In genomic region chr19:38729653-38730469, GRCh38 we compare ENCODE assay signal across 1 cellular context.
A peak's percentile ranks its signal among the peaks of the same experiment; 100 is the strongest.
TF ChIP-seq lines count a peak whose summit lies in the region.

No MANE protein-coding gene starts in this region.

TF ChIP-seq in HepG2, 621 proteins besides CTCF, POLR2A, EP300 and RAD21 (continues in another document):
- TF ChIP-seq RARG (CRISPR knock-in tag; IDR thresholded peaks at IDR 0.05; ENCODE audit: low read depth): no peak
- TF ChIP-seq ZNF207 (IDR thresholded peaks at IDR 0.05; ENCODE audit: borderline replicate concordance): no peak
- peak; percentile 35; the same call in 1 of the 2 replicates for TF ChIP-seq FOSL2 (CRISPR knock-in tag; IDR thresholded peaks at IDR 0.05)
- TF ChIP-seq PHF20 (CRISPR knock-in tag; IDR thresholded peaks at IDR 0.05): no peak
- peak; percentile 47 for TF ChIP-seq TEAD3 (CRISPR knock-in tag; optimal IDR thresholded peaks at IDR 0.05; ENCODE audit: borderline replicate concordance)
- no peak for TF ChIP-seq LCORL (IDR thresholded peaks at IDR 0.05)
- peak; percentile 72 for TF ChIP-seq LCORL (CRISPR knock-in tag; IDR thresholded peaks at IDR 0.05)
- no peak for TF ChIP-seq ZMAT5 (CRISPR knock-in tag; IDR thresholded peaks at IDR 0.05; ENCODE audit: borderline replicate concordance, low read depth)
- TF ChIP-seq ZNF746 (CRISPR knock-in tag; IDR thresholded peaks at IDR 0.05): no peak
- no peak for TF ChIP-seq ZNF335 (CRISPR knock-in tag; IDR thresholded peaks at IDR 0.05)
- TF ChIP-seq, protein P1, sequence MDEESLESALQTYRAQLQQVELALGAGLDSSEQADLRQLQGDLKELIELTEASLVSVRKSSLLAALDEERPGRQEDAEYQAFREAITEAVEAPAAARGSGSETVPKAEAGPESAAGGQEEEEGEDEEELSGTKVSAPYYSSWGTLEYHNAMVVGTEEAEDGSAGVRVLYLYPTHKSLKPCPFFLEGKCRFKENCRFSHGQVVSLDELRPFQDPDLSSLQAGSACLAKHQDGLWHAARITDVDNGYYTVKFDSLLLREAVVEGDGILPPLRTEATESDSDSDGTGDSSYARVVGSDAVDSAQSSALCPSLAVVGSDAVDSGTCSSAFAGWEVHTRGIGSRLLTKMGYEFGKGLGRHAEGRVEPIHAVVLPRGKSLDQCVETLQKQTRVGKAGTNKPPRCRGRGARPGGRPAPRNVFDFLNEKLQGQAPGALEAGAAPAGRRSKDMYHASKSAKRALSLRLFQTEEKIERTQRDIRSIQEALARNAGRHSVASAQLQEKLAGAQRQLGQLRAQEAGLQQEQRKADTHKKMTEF (CRISPR knock-in tag; IDR thresholded peaks at IDR 0.05): no peak
- no peak for TF ChIP-seq ZNF724P (CRISPR knock-in tag; IDR thresholded peaks at IDR 0.05; ENCODE audit: borderline replicate concordance)
- TF ChIP-seq, protein P2, sequence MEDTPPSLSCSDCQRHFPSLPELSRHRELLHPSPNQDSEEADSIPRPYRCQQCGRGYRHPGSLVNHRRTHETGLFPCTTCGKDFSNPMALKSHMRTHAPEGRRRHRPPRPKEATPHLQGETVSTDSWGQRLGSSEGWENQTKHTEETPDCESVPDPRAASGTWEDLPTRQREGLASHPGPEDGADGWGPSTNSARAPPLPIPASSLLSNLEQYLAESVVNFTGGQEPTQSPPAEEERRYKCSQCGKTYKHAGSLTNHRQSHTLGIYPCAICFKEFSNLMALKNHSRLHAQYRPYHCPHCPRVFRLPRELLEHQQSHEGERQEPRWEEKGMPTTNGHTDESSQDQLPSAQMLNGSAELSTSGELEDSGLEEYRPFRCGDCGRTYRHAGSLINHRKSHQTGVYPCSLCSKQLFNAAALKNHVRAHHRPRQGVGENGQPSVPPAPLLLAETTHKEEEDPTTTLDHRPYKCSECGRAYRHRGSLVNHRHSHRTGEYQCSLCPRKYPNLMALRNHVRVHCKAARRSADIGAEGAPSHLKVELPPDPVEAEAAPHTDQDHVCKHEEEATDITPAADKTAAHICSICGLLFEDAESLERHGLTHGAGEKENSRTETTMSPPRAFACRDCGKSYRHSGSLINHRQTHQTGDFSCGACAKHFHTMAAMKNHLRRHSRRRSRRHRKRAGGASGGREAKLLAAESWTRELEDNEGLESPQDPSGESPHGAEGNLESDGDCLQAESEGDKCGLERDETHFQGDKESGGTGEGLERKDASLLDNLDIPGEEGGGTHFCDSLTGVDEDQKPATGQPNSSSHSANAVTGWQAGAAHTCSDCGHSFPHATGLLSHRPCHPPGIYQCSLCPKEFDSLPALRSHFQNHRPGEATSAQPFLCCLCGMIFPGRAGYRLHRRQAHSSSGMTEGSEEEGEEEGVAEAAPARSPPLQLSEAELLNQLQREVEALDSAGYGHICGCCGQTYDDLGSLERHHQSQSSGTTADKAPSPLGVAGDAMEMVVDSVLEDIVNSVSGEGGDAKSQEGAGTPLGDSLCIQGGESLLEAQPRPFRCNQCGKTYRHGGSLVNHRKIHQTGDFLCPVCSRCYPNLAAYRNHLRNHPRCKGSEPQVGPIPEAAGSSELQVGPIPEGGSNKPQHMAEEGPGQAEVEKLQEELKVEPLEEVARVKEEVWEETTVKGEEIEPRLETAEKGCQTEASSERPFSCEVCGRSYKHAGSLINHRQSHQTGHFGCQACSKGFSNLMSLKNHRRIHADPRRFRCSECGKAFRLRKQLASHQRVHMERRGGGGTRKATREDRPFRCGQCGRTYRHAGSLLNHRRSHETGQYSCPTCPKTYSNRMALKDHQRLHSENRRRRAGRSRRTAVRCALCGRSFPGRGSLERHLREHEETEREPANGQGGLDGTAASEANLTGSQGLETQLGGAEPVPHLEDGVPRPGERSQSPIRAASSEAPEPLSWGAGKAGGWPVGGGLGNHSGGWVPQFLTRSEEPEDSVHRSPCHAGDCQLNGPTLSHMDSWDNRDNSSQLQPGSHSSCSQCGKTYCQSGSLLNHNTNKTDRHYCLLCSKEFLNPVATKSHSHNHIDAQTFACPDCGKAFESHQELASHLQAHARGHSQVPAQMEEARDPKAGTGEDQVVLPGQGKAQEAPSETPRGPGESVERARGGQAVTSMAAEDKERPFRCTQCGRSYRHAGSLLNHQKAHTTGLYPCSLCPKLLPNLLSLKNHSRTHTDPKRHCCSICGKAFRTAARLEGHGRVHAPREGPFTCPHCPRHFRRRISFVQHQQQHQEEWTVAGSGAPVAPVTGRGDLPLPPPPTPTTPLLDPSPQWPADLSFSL (CRISPR knock-in tag; IDR thresholded peaks at IDR 0.05): no peak
- TF ChIP-seq ZC3H4 (CRISPR knock-in tag; IDR thresholded peaks at IDR 0.05; ENCODE audit: borderline replicate concordance): no peak
- peak; percentile 61 for TF ChIP-seq XRCC5 (optimal IDR thresholded peaks at IDR 0.05; ENCODE audit: low read length)
- no peak for TF ChIP-seq ZBTB42 (CRISPR knock-in tag; IDR thresholded peaks at IDR 0.05)
- TF ChIP-seq, protein P3, sequence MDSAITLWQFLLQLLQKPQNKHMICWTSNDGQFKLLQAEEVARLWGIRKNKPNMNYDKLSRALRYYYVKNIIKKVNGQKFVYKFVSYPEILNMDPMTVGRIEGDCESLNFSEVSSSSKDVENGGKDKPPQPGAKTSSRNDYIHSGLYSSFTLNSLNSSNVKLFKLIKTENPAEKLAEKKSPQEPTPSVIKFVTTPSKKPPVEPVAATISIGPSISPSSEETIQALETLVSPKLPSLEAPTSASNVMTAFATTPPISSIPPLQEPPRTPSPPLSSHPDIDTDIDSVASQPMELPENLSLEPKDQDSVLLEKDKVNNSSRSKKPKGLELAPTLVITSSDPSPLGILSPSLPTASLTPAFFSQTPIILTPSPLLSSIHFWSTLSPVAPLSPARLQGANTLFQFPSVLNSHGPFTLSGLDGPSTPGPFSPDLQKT (CRISPR knock-in tag; IDR thresholded peaks at IDR 0.05; ENCODE audit: borderline replicate concordance): no peak
- no peak for TF ChIP-seq NCOA5 (CRISPR knock-in tag; IDR thresholded peaks at IDR 0.05)
- no peak for TF ChIP-seq SRSF4 (IDR thresholded peaks at IDR 0.05; ENCODE audit: low read depth, low read length, poor library complexity, severe bottlenecking)
- TF ChIP-seq, protein P4, sequence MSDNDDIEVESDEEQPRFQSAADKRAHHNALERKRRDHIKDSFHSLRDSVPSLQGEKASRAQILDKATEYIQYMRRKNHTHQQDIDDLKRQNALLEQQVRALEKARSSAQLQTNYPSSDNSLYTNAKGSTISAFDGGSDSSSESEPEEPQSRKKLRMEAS (IDR thresholded peaks at IDR 0.05): peak; percentile 42; the same call in 1 of the 2 replicates
- TF ChIP-seq HNF1A (IDR thresholded peaks at IDR 0.05; ENCODE audit: low read depth): no peak
- TF ChIP-seq HNF1A (CRISPR knock-in tag; IDR thresholded peaks at IDR 0.05; ENCODE audit: borderline replicate concordance): no peak
- no peak for TF ChIP-seq DNMT1 (CRISPR knock-in tag; IDR thresholded peaks at IDR 0.05)
- no peak for TF ChIP-seq FOXK1 (CRISPR knock-in tag; IDR thresholded peaks at IDR 0.05; ENCODE audit: borderline replicate concordance, low read depth)
- no peak for TF ChIP-seq ADNP (CRISPR knock-in tag; IDR thresholded peaks at IDR 0.05)
- TF ChIP-seq, protein P5, sequence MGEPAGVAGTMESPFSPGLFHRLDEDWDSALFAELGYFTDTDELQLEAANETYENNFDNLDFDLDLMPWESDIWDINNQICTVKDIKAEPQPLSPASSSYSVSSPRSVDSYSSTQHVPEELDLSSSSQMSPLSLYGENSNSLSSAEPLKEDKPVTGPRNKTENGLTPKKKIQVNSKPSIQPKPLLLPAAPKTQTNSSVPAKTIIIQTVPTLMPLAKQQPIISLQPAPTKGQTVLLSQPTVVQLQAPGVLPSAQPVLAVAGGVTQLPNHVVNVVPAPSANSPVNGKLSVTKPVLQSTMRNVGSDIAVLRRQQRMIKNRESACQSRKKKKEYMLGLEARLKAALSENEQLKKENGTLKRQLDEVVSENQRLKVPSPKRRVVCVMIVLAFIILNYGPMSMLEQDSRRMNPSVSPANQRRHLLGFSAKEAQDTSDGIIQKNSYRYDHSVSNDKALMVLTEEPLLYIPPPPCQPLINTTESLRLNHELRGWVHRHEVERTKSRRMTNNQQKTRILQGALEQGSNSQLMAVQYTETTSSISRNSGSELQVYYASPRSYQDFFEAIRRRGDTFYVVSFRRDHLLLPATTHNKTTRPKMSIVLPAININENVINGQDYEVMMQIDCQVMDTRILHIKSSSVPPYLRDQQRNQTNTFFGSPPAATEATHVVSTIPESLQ (CRISPR knock-in tag; conservative IDR thresholded peaks at IDR 0.05): no peak
- TF ChIP-seq SRSF1 (optimal IDR thresholded peaks at IDR 0.05; ENCODE audit: low read depth, low read length): no peak
- TF ChIP-seq SKI (IDR thresholded peaks at IDR 0.05; ENCODE audit: partially characterized antibody): no peak
- TF ChIP-seq ZNF253 (CRISPR knock-in tag; IDR thresholded peaks at IDR 0.05; ENCODE audit: borderline replicate concordance): no peak
- no peak for TF ChIP-seq ZFP36 (IDR thresholded peaks at IDR 0.05; ENCODE audit: borderline replicate concordance, low read depth, low read length, partially characterized antibody)
- no peak for TF ChIP-seq ZNF18 (CRISPR knock-in tag; IDR thresholded peaks at IDR 0.05; ENCODE audit: insufficient replicate concordance)
- no peak for TF ChIP-seq ISX (CRISPR knock-in tag; conservative IDR thresholded peaks at IDR 0.05)
- TF ChIP-seq NR3C1 (CRISPR knock-in tag; IDR thresholded peaks at IDR 0.05): no peak
- TF ChIP-seq ERF (CRISPR knock-in tag; IDR thresholded peaks at IDR 0.05): 0 out of 2 replicates have a peak, but pooled peaks have one; percentile 18
- no peak for TF ChIP-seq SP2 (CRISPR knock-in tag; IDR thresholded peaks at IDR 0.05)
- no peak for TF ChIP-seq CHD2 (IDR thresholded peaks at IDR 0.05; ENCODE audit: low read depth, low read length)
- TF ChIP-seq MEF2D (CRISPR knock-in tag; IDR thresholded peaks at IDR 0.05): no peak
- peak; percentile 75 for TF ChIP-seq ZBTB33 (CRISPR knock-in tag; IDR thresholded peaks at IDR 0.05)
- TF ChIP-seq ZNF773 (CRISPR knock-in tag; IDR thresholded peaks at IDR 0.05; ENCODE audit: borderline replicate concordance): no peak
- TF ChIP-seq ZNF138 (CRISPR knock-in tag; IDR thresholded peaks at IDR 0.05; ENCODE audit: low read depth): no peak
- TF ChIP-seq CENPX (CRISPR knock-in tag; IDR thresholded peaks at IDR 0.05): no peak
- no peak for TF ChIP-seq ZNF276 (CRISPR knock-in tag; IDR thresholded peaks at IDR 0.05; ENCODE audit: low read depth)
